In the genomic region with DNA sequence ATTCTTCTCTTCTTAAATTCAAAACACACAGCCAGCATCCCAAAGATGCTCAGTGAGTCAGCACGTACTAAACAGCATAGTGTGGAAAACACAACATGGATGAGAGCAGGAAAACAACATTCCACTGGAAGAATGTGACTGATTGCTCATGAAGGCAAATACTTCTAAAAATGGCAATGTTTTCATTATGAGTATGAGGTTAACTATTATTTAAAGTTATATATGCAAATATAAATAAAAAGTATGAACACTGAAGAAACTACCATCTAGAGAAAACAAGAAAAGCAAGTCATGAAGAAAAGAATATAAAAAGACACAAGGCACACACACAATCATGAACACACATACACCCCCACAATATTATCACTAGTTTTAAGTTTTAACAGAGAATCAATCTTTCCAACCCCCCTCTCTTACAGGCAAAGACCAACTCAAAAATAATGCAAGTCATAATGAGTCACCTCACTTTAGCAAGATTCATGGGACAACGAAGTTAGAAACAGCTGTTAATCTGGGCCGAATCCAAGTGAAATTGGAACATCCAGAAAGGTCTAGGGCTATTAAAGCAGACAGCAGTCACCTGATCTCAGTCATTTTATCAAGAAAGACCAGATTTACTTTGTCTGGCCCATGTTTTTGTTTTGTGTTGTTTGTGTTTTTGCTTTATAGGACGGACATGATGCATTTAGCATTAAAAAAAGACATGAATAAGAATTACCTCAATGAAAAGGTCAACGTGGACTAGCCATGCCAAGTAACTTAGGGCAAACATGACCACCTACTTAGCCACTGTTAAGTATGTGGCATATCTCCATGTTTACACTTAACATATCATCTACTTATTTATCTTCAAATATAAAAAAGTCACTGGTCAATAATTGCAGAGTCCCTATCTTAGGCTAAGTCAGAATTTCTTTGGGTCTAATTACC, we compare ENCODE assay signal across 10 cellular contexts. TPM values are rescaled to one million over a fixed set of nuclear protein-coding genes. Genes with fewer than 3 reads are reported as not detected.
DNase-seq lines count a peak whose midpoint lies in the region; ATAC-seq, FAIRE-seq and TF ChIP-seq lines count a peak whose summit lies in the region.
"Had no signal": no experiment of that assay in that cellular context is flagged by ENCODE, and none has a peak within 500 bp of the region (broad histone marks: within the 10 kb centered on the region; RNA-seq: fewer than 3 reads in every experiment).

No MANE protein-coding gene starts in this region.

- H4K5ac ChIP-seq in H1 (ENCODE audit: insufficient read length, low read depth, low read length) = no peak overlapping the region

- peak overlapping the region; percentile 74 for H3K56ac ChIP-seq in H1 (replicated peaks; ENCODE audit: insufficient read length, low read depth, low read length)

- no peak overlapping the region for H3K4me3 Mint-ChIP-seq in natural killer cell treated with Interleukin-12 subunit alpha and Interleukin-12 subunit beta and Interleukin-15 and Interleukin-18, amount 100 ng/mL, for 72 hours

- H3K9me3 ChIP-seq in H1 (ENCODE audit: insufficient read depth in 2 of 2, low read depth in 1 of 2, low read length in 1 of 2) (no peaks in the 10 kb centered on the region), mucosa of rectum (ENCODE audit: control insufficient read depth in 2 of 2, low read length in 2 of 2) (no peaks in the 10 kb centered on the region)

- H3K23me2 ChIP-seq in H1 (ENCODE audit: low read depth, low read length) = no peaks in the 10 kb centered on the region

- DNase-seq in AG08395 (ENCODE audit: low spot score) = peak; percentile 77
- peak; percentile 16 to 63 for DNase-seq in NCI-H446 (lab: John Stamatoyannopoulos, UW)
- no peak for DNase-seq in H1 (ENCODE audit: low read depth in 1 of 2, low spot score in 2 of 2)
- no peak for DNase-seq in natural killer cell treated with Interleukin-12 subunit alpha and Interleukin-12 subunit beta and Interleukin-15 and Interleukin-18, amount 100 ng/mL, for 72 hours (ENCODE audit: low spot score)
- no peak for DNase-seq in GM19238 (ENCODE audit: insufficient read length, low spot score)
- DNase-seq: activated gamma-delta T cell had no signal

- no peaks in the 10 kb centered on the region for H3K79me2 ChIP-seq in H1 (ENCODE audit: control insufficient read depth in 1 of 2, insufficient read depth in 2 of 2, low read length in 2 of 2)

- no peak overlapping the region for H2AFZ ChIP-seq in H1 (ENCODE audit: low read length)

- no peak for ATAC-seq in GM19467 (IDR thresholded peaks at IDR 0.05; ENCODE audit: unreplicated experiment)
- no peak for ATAC-seq in natural killer cell treated with Interleukin-12 subunit alpha and Interleukin-12 subunit beta and Interleukin-15 and Interleukin-18, amount 100 ng/mL, for 72 hours
- no peak for ATAC-seq in GM21360 (IDR thresholded peaks at IDR 0.05; ENCODE audit: unreplicated experiment)

- H2BK120ac ChIP-seq in H1 (replicated peaks; ENCODE audit: low read depth, low read length) = no peak overlapping the region

- no peak overlapping the region for H2BK15ac ChIP-seq in H1 (ENCODE audit: low read length)

- no peak overlapping the region for H3K9ac ChIP-seq in H1 (replicated peaks in 1 of 4; ENCODE audit: extremely low read depth in 1 of 4, low read depth in 3 of 4, low read length in 3 of 4)
- H3K9ac ChIP-seq in mucosa of rectum (ENCODE audit: low read depth in 1 of 2, low read length in 2 of 2) = no peak overlapping the region
- H3K9ac ChIP-seq: KMS-11 had no signal

- peaks cover 0 to 21% of the 10 kb centered on the region in 2 donors for H3K4me1 Mint-ChIP-seq in natural killer cell treated with Interleukin-12 subunit alpha and Interleukin-12 subunit beta and Interleukin-15 and Interleukin-18, amount 100 ng/mL, for 72 hours (ENCODE audit: low read depth in 2 of 2)

- 86% methylated on average over 5 of the region's 5 CpGs; no CpG with 5 or more reads in 1 of the 2 experiments for WGBS in H1 (ENCODE audit: extremely low coverage in 1 of 2, insufficient coverage in 1 of 2, insufficient read length in 1 of 2, insufficient replicate concordance in 2 of 2, low coverage in 1 of 2, low lambda C conversion rate in 2 of 2, missing lambda C conversion rate in 1 of 2), 2 experiments

- no peak overlapping the region for H3K14ac ChIP-seq in H1 (ENCODE audit: insufficient read length)

- H2BK20ac ChIP-seq in H1 (ENCODE audit: low read length) = no peak overlapping the region

- H3K23ac ChIP-seq in H1 (ENCODE audit: insufficient read length) = no peak overlapping the region

- no peak for TF ChIP-seq EP300 in H1 (IDR thresholded peaks at IDR 0.05; ENCODE audit: borderline replicate concordance in 1 of 2, low read depth in 2 of 2, low read length in 2 of 2)

- H3K27me3 Mint-ChIP-seq in natural killer cell treated with Interleukin-12 subunit alpha and Interleukin-12 subunit beta and Interleukin-15 and Interleukin-18, amount 100 ng/mL, for 72 hours = no peaks in the 10 kb centered on the region

- POLR2A ChIA-PET in H1 (lab: Charles Lee; ENCODE audit: partially characterized antibody) = no interaction called here

- H3K36me3 ChIP-seq in H1 (ENCODE audit: control insufficient read depth in 2 of 4, insufficient read depth in 4 of 4, low read length in 3 of 4) (no peaks in the 10 kb centered on the region), mucosa of rectum (ENCODE audit: control insufficient read depth in 2 of 2, insufficient read depth in 2 of 2, low read length in 2 of 2) (no peaks in the 10 kb centered on the region)

- peak; percentile 13 for FAIRE-seq in H1 (lab: Jason Lieb, UNC)

- no peak overlapping the region for H2BK12ac ChIP-seq in H1 (ENCODE audit: low read depth, low read length)

- no peaks in the 10 kb centered on the region for H3K9me3 Mint-ChIP-seq in natural killer cell treated with Interleukin-12 subunit alpha and Interleukin-12 subunit beta and Interleukin-15 and Interleukin-18, amount 100 ng/mL, for 72 hours

- H3K27ac ChIP-seq in H1 (ENCODE audit: low read depth, low read length) = no peak overlapping the region
- H3K27ac ChIP-seq in mucosa of rectum (ENCODE audit: low read depth in 2 of 2, low read length in 2 of 2) = peak overlapping the region; percentile 29 to 56
- H3K27ac ChIP-seq: KMS-11 had no signal

- no peaks in the 10 kb centered on the region for H3K79me1 ChIP-seq in H1 (ENCODE audit: low read depth, low read length)

- no peak overlapping the region for H2BK5ac ChIP-seq in H1 (ENCODE audit: low read depth, low read length)

- H3K4me1 ChIP-seq in H1 (replicated peaks in 1 of 4; ENCODE audit: control insufficient read depth in 3 of 4, insufficient read depth in 4 of 4, low read length in 3 of 4) (0 out of 7 replicates have a peak, but pooled peaks cover 0 to 2% (median 0%) of the 10 kb centered on the region in 4 experiments), mucosa of rectum (ENCODE audit: control insufficient read depth in 2 of 2, insufficient read depth in 2 of 2, low read length in 2 of 2) (no peaks in the 10 kb centered on the region)

- H4K91ac ChIP-seq in H1 (replicated peaks; ENCODE audit: insufficient read length, low read length) = no peak overlapping the region

- no peaks in the 10 kb centered on the region for H3K27me3 ChIP-seq in H1 (replicated peaks in 1 of 4; ENCODE audit: control insufficient read depth in 3 of 4, extremely low read depth in 1 of 4, insufficient read depth in 3 of 4, low read length in 3 of 4)
- H3K27me3 ChIP-seq in mucosa of rectum (ENCODE audit: control insufficient read depth in 2 of 2, insufficient read depth in 2 of 2, low read length in 2 of 2) = no peaks in the 10 kb centered on the region

- TF ChIP-seq POLR2A in H1 (IDR thresholded peaks at IDR 0.05; ENCODE audit: control extremely low read depth in 1 of 2, low read depth in 2 of 2, low read length in 2 of 2) = no peak

- no peak overlapping the region for H4K8ac ChIP-seq in H1 (ENCODE audit: extremely low read depth, insufficient read depth, low read length)

- no peak overlapping the region for H3K27ac Mint-ChIP-seq in natural killer cell treated with Interleukin-12 subunit alpha and Interleukin-12 subunit beta and Interleukin-15 and Interleukin-18, amount 100 ng/mL, for 72 hours

- CTCF ChIA-PET in H1 (lab: Charles Lee; ENCODE audit: partially characterized antibody) = no interaction called here

- H3K4me2 ChIP-seq in H1 (ENCODE audit: insufficient read depth in 1 of 2, low read depth in 2 of 2, low read length in 2 of 2) = no peak overlapping the region
- H3K4me2 ChIP-seq: KMS-11 had no signal

- H3K18ac ChIP-seq in H1 (ENCODE audit: extremely low read depth, low read length) = no peak overlapping the region

- no peak overlapping the region for H3K4ac ChIP-seq in H1 (replicated peaks; ENCODE audit: insufficient read length, low read depth, low read length)

- H4K20me1 ChIP-seq in H1 (replicated peaks in 1 of 2; ENCODE audit: control insufficient read depth in 1 of 2, insufficient read depth in 2 of 2, low read length in 2 of 2) = no peaks in the 10 kb centered on the region

- H2AK5ac ChIP-seq in H1 (ENCODE audit: low read depth, low read length) = no peak overlapping the region

- no peak for TF ChIP-seq RAD21 in H1 (IDR thresholded peaks at IDR 0.05 in 1 of 2, conservative IDR thresholded peaks at IDR 0.05 in 1 of 2; ENCODE audit: low read depth in 2 of 2, low read length in 2 of 2)

- H3K4me3 ChIP-seq in H1 (ENCODE audit: extremely low read depth in 1 of 4, insufficient read depth in 2 of 4, low read depth in 3 of 4, low read length in 4 of 4) (no peak overlapping the region), mucosa of rectum (ENCODE audit: low read length in 2 of 2) (no peak overlapping the region)

- TF ChIP-seq CTCF in H1 (IDR thresholded peaks at IDR 0.05; ENCODE audit: control extremely low read depth in 1 of 3, insufficient read depth in 1 of 3, low read depth in 1 of 3, low read length in 3 of 3) = no peak

- no peaks in the 10 kb centered on the region for H3K36me3 Mint-ChIP-seq in natural killer cell treated with Interleukin-12 subunit alpha and Interleukin-12 subunit beta and Interleukin-15 and Interleukin-18, amount 100 ng/mL, for 72 hours

TF ChIP-seq in H1, 55 proteins besides CTCF, POLR2A, EP300 and RAD21 (continues in another document):
- no peak for TF ChIP-seq MAFK (IDR thresholded peaks at IDR 0.05; ENCODE audit: low read depth, low read length)
- TF ChIP-seq CREB1 (IDR thresholded peaks at IDR 0.05) = no peak
- TF ChIP-seq POU5F1 (IDR thresholded peaks at IDR 0.05; ENCODE audit: low read depth, low read length) = no peak
- no peak for TF ChIP-seq SRF (IDR thresholded peaks at IDR 0.05; ENCODE audit: low read depth, low read length)

RNA-seq across cellular contexts. Expression of gene GBE1, which starts 18.1 kb away (rescaled TPM):
- 6.4 and 7.3 TPM in 2 replicates for total RNA-seq in H1 (2021; fragmentation: NEBNext Ultra II Directional; extraction: Animal tissue kit (Norgen Biotek cat#: 25700))
- polyA plus RNA-seq in H1 (2011; rRNA removed) = 1.6 and 3.3 TPM in 2 replicates
- 3.2 TPM for polyA plus RNA-seq in H1 (2011; cell fraction: cytosol; rRNA removed)
- polyA plus RNA-seq in H1 (2011; cell fraction: nucleus; rRNA removed) = 1.3 TPM
- polyA plus RNA-seq in H1 (2012, experiment 1 of 2) = 5.1 to 8.5 TPM (median 5.7 TPM) in 4 replicates
- polyA plus RNA-seq in H1 (2012, experiment 2 of 2) = 0.59 TPM
- polyA plus RNA-seq in H1 (2013, experiment 1 of 2) = 3.3 TPM
- 3.0 TPM for polyA plus RNA-seq in H1 (2013, experiment 2 of 2)
- polyA minus RNA-seq in H1 (2011; rRNA and poly(A)+ RNA removed) = 8.3 and 8.8 TPM in 2 replicates
- polyA minus RNA-seq in H1 (2011; cell fraction: cytosol; rRNA and poly(A)+ RNA removed) = 4.2 TPM
- polyA minus RNA-seq in H1 (2011; cell fraction: nucleus; rRNA and poly(A)+ RNA removed) = 7.7 TPM
- total RNA-seq in natural killer cell treated with Interleukin-12 subunit alpha and Interleukin-12 subunit beta and Interleukin-15 and Interleukin-18, amount 100 ng/mL, for 72 hours = 10 to 100 TPM; 22.3 to 44.3 TPM

Comparison
In these comparisons a context has a peak if more than half of its experiments do, and no peak if none do; other contexts are left out.
1. DNase-seq: peak in AG08395 (single experiment) and NCI-H446 (2 of 2); none in H1 (0 of 2), natural killer cell treated with Interleukin-12 subunit alpha and Interleukin-12 subunit beta and Interleukin-15 and Interleukin-18, amount 100 ng/mL, for 72 hours (single experiment) and GM19238 (single experiment).